Comparison of ENCODE assay signal across 8 cellular contexts in the genomic region with DNA sequence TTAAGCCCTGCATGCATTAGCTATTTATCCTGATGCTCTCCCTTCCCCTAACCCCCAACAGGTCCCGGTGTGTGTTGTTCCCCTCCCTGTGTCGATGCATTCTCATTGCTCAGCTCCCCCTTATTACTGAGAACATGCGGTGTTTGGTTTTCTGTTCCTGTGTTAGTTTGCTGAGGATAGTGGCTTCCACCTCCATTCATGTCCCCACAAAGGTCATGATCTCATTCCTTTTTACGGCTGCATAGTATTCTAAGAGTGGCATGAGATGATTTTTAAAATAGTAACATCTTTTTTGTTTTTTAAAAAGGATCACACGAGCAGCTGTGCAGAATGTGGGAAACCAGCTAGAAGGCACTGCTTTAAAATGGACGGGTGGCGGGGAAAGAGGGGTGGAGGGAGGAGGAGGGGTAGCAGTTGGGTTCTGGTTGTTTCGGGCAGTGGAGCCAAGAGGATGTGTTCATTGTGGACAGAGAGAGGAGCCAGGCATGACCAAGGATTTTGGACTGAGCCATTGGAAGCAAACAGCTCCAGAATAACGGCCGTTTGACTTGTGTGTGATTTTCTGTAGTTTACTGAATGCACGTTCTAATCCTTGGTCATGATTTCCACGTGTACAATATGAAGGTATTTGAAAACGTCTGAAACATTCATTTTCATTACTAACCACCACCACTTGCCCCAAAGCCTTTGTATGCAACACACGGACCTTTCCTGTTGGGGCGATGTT. TPM values are rescaled to one million over a fixed set of nuclear protein-coding genes. Genes with fewer than 3 reads are reported as not detected.
A peak's percentile ranks its signal among the peaks of the same experiment; 100 is the strongest.
DNase-seq lines count a peak whose midpoint lies in the region; ATAC-seq and TF ChIP-seq lines count a peak whose summit lies in the region.

No MANE protein-coding gene starts in this region.

- ATAC-seq in heart right ventricle (no peak), Right ventricle myocardium superior (ENCODE audit: poor library complexity) (no peak), HG02610 (IDR thresholded peaks at IDR 0.05; ENCODE audit: unreplicated experiment) (no peak)
- ATAC-seq in activated naive CD8-positive, alpha-beta T cell treated with anti-CD3 and anti-CD28 coated beads, Interleukin-2, amount 50 U/mL, for 24 hours: no peak

- peak overlapping the region; percentile 93 to 98 (median 97) for H3K27ac ChIP-seq in heart right ventricle
- H3K27ac ChIP-seq in liver (ENCODE audit: low read depth in 1 of 2, low read length in 2 of 2): peak overlapping the region; percentile 88 to 100
- peak overlapping the region; percentile 91 for H3K27ac ChIP-seq in urinary bladder (ENCODE audit: low read depth)

- no peaks in the 10 kb centered on the region for H3K9me3 Mint-ChIP-seq in activated naive CD8-positive, alpha-beta T cell treated with anti-CD3 and anti-CD28 coated beads, Interleukin-2, amount 50 U/mL, for 24 hours

- H3K27me3 Mint-ChIP-seq in activated naive CD8-positive, alpha-beta T cell treated with anti-CD3 and anti-CD28 coated beads, Interleukin-2, amount 50 U/mL, for 24 hours: no peaks in the 10 kb centered on the region

- DNase-seq in heart right ventricle (peak in 1 of 2 donors; percentile 3), Right ventricle myocardium superior (no peak), NCI-H2227 (lab: John Stamatoyannopoulos, UW; ENCODE audit: unreplicated experiment) (no peak), HCEC 1CT (no peak)
- no peak for DNase-seq in activated naive CD8-positive, alpha-beta T cell treated with anti-CD3 and anti-CD28 coated beads, Interleukin-2, amount 50 U/mL, for 24 hours

- TF ChIP-seq RAD21 in liver (IDR thresholded peaks at IDR 0.05): no peak

- intact Hi-C loops in heart right ventricle (cut with DNase I) (loop anchor here in 6 of 10 donors (1.0 to 10.0 kb wide), 5 partner anchors 36 to 79 kb away; a partner anchor contains a TSS), Right ventricle myocardium superior (cut with DNase I) (loop anchor here (2.0 kb wide), 1 partner anchor 79 kb away; a partner anchor contains a TSS)

- no peak for TF ChIP-seq CTCF in heart right ventricle (IDR thresholded peaks at IDR 0.05)
- no peak for TF ChIP-seq CTCF in liver (IDR thresholded peaks at IDR 0.05; ENCODE audit: low read depth, low read length, missing input control)

- peaks cover 22% of the 10 kb centered on the region for H3K4me1 Mint-ChIP-seq in activated naive CD8-positive, alpha-beta T cell treated with anti-CD3 and anti-CD28 coated beads, Interleukin-2, amount 50 U/mL, for 24 hours

- H3K9ac ChIP-seq in liver (ENCODE audit: low read depth in 1 of 2, low read length in 2 of 2): peak overlapping the region in 1 of 2 donors; percentile 82

- WGBS in heart right ventricle, 2 donors: 44 to 45% methylated on average over 15 of the region's 15 CpGs
- WGBS in liver: 41% methylated on average over 15 of the region's 15 CpGs
- 37% methylated on average over 15 of the region's 15 CpGs for WGBS in urinary bladder

- H3K27me3 ChIP-seq in heart right ventricle (no peaks in the 10 kb centered on the region), liver (ENCODE audit: control insufficient read depth in 4 of 4, insufficient read depth in 4 of 4, low read length in 3 of 4) (no peaks in the 10 kb centered on the region)

- H3K27ac Mint-ChIP-seq in activated naive CD8-positive, alpha-beta T cell treated with anti-CD3 and anti-CD28 coated beads, Interleukin-2, amount 50 U/mL, for 24 hours: peak overlapping the region; percentile 94

- H3K36me3 ChIP-seq in heart right ventricle (peaks cover 0 to 3% (median 0%) of the 10 kb centered on the region in 9 donors), liver (ENCODE audit: control insufficient read depth in 4 of 4, insufficient read depth in 3 of 4, low read depth in 1 of 4, low read length in 3 of 4) (no peaks in the 10 kb centered on the region), urinary bladder (ENCODE audit: insufficient read depth) (no peaks in the 10 kb centered on the region)

- H3K36me3 Mint-ChIP-seq in activated naive CD8-positive, alpha-beta T cell treated with anti-CD3 and anti-CD28 coated beads, Interleukin-2, amount 50 U/mL, for 24 hours (ENCODE audit: low read depth): peaks cover 14% of the 10 kb centered on the region

- no peaks in the 10 kb centered on the region for H3K9me3 ChIP-seq in heart right ventricle
- H3K9me3 ChIP-seq in liver (ENCODE audit: control insufficient read depth in 4 of 4, low read length in 3 of 4): no peaks in the 10 kb centered on the region

- peak overlapping the region in 9 of 10 donors; percentile 59 to 97 (median 73) for H3K4me3 ChIP-seq in heart right ventricle
- H3K4me3 ChIP-seq in liver (ENCODE audit: low read depth in 1 of 3, low read length in 3 of 3): peak overlapping the region; percentile 48 to 83 (median 52)
- peak overlapping the region; percentile 94 for H3K4me3 ChIP-seq in urinary bladder (ENCODE audit: low read depth, low read length)

- H3K4me1 ChIP-seq in heart right ventricle: peaks cover 5 to 35% (median 26%) of the 10 kb centered on the region in 9 donors
- H3K4me1 ChIP-seq in liver (ENCODE audit: control insufficient read depth in 4 of 4, insufficient read depth in 4 of 4, low read length in 3 of 4): peaks cover 6 to 27% (median 19%) of the 10 kb centered on the region in 4 donors
- peaks cover 1% of the 10 kb centered on the region for H3K4me1 ChIP-seq in urinary bladder (ENCODE audit: insufficient read depth)

- peak overlapping the region; percentile 82 for H3K4me3 Mint-ChIP-seq in activated naive CD8-positive, alpha-beta T cell treated with anti-CD3 and anti-CD28 coated beads, Interleukin-2, amount 50 U/mL, for 24 hours

TF ChIP-seq in liver, 16 proteins besides CTCF, POLR2A, EP300 and RAD21:
- TF ChIP-seq, protein P1, sequence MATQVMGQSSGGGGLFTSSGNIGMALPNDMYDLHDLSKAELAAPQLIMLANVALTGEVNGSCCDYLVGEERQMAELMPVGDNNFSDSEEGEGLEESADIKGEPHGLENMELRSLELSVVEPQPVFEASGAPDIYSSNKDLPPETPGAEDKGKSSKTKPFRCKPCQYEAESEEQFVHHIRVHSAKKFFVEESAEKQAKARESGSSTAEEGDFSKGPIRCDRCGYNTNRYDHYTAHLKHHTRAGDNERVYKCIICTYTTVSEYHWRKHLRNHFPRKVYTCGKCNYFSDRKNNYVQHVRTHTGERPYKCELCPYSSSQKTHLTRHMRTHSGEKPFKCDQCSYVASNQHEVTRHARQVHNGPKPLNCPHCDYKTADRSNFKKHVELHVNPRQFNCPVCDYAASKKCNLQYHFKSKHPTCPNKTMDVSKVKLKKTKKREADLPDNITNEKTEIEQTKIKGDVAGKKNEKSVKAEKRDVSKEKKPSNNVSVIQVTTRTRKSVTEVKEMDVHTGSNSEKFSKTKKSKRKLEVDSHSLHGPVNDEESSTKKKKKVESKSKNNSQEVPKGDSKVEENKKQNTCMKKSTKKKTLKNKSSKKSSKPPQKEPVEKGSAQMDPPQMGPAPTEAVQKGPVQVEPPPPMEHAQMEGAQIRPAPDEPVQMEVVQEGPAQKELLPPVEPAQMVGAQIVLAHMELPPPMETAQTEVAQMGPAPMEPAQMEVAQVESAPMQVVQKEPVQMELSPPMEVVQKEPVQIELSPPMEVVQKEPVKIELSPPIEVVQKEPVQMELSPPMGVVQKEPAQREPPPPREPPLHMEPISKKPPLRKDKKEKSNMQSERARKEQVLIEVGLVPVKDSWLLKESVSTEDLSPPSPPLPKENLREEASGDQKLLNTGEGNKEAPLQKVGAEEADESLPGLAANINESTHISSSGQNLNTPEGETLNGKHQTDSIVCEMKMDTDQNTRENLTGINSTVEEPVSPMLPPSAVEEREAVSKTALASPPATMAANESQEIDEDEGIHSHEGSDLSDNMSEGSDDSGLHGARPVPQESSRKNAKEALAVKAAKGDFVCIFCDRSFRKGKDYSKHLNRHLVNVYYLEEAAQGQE (IDR thresholded peaks at IDR 0.05): peak; percentile 21
- peak in 1 of 2 donors; percentile 8 for TF ChIP-seq HNF4A (conservative IDR thresholded peaks at IDR 0.05)
- TF ChIP-seq JUND (IDR thresholded peaks at IDR 0.05): no peak
- TF ChIP-seq SP1 (IDR thresholded peaks at IDR 0.05): no peak
- TF ChIP-seq YY1 (IDR thresholded peaks at IDR 0.05): peak; percentile 61
- TF ChIP-seq TAF1 (conservative IDR thresholded peaks at IDR 0.05): no peak
TF ChIP-seq in liver: peak in this region for 3.

RNA-seq across cellular contexts. Expression of a gene that starts 1.7 kb away (rescaled TPM):
- total RNA-seq in heart right ventricle (10 to 100 TPM in 8 of 10 donors, 1 to 10 TPM in 2; 8.8 to 13.7 (median 11.7) TPM), Right ventricle myocardium superior (10.8 TPM), liver (10 to 100 TPM in 1 of 2 donors, 1 to 10 TPM in 1; 8.8 to 15.1 TPM), urinary bladder (26.8 TPM)
- polyA plus RNA-seq in heart right ventricle (1 to 10 TPM; 4.2 to 8.9 TPM), liver (1 to 10 TPM; 3.9 to 7.4 TPM), urinary bladder (13.0 TPM)
